Comparison of ENCODE assay signal across 11 cellular contexts in the genomic region with DNA sequence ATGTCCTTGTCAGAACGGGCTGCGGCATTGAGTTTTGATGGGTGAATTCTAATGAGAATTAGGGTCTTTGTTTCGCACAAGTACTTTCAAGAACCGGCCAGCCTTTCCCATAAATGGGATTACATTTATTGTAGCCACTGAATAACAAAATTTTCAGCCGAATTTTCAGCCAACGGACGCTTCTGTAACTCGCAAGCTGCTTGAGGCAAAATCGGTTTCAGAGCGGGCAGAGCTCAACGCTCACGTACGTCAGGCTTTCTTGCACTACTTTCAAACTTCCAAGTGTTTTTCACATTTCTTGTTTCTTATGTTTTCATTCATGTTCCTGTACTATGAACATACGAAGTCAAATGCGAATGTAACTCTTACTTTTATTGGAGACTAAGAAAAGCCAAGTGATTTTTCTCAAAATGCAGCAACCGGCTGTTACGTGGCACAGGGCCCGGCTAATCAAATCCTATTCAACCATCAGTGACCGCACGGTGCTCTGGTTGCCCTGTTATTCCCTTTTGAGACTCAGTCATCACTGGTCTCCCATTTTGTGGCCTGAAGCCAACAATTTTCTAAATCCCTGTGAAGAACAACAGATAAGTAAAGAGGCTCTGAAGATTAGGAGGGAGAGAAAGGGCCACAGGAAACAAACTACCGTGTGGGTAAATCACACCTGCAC.
DNase-seq lines count a peak whose midpoint lies in the region; ATAC-seq and TF ChIP-seq lines count a peak whose summit lies in the region.
"Had no signal": no experiment of that assay in that cellular context is flagged by ENCODE, and none has a peak within 500 bp of the region (broad histone marks: within the 10 kb centered on the region; RNA-seq: fewer than 3 reads in every experiment).

No MANE protein-coding gene starts in this region.

- TF ChIP-seq CTCF in SK-N-SH (IDR thresholded peaks at IDR 0.05) (no peak), hepatocyte (IDR thresholded peaks at IDR 0.05; ENCODE audit: poor library complexity) (no peak), smooth muscle cell (IDR thresholded peaks at IDR 0.05; ENCODE audit: borderline replicate concordance, insufficient read depth, poor library complexity, severe bottlenecking) (no peak)

- H3K4me1 ChIP-seq in SK-N-SH (ENCODE audit: control insufficient read depth in 1 of 2, insufficient read depth in 2 of 2, low read depth in 1 of 2, low read length in 1 of 2) (peaks cover 0 to 7% of the 10 kb centered on the region in 2 experiments; a peak in 1 of 4 replicates), hepatocyte (ENCODE audit: insufficient read depth) (no peaks in the 10 kb centered on the region), smooth muscle cell (ENCODE audit: low read depth) (peaks cover 16% of the 10 kb centered on the region)
- H3K4me1 ChIP-seq: A549 had no signal

- POLR2A ChIA-PET in SK-N-SH (lab: Yijun Ruan, JAX): no interaction called here

- WGBS in SK-N-SH (ENCODE audit: low lambda C conversion rate): 80% methylated on average over 21 of the region's 21 CpGs
- 65% methylated on average over 21 of the region's 21 CpGs for whole genome bisulfite sequencing in hepatocyte (ENCODE audit: low lambda C conversion rate, missing lambda C conversion rate)
- 66% methylated on average over 21 of the region's 21 CpGs for WGBS in smooth muscle cell (ENCODE audit: low lambda C conversion rate)

- H3K9ac ChIP-seq in SK-N-SH (no peak overlapping the region), smooth muscle cell (ENCODE audit: low read depth) (peak overlapping the region; percentile 18)

- H3K36me3 ChIP-seq in SK-N-SH (replicated peaks in 1 of 2; ENCODE audit: control insufficient read depth in 1 of 2, insufficient read depth in 2 of 2, low read length in 1 of 2) (no peaks in the 10 kb centered on the region), hepatocyte (replicated peaks; ENCODE audit: insufficient read depth, low read depth) (no peaks in the 10 kb centered on the region), smooth muscle cell (ENCODE audit: low read depth) (no peaks in the 10 kb centered on the region)

- H3K4me3 ChIP-seq in SK-N-SH (ENCODE audit: low read depth in 2 of 2, low read length in 1 of 2) (peak overlapping the region in 1 of 2 experiments; percentile 31; a peak in 2 of 4 replicates), hepatocyte (no peak overlapping the region), smooth muscle cell (peak overlapping the region; percentile 42)
- H3K4me3 ChIP-seq: A549 had no signal

- H3K36me3 Mint-ChIP-seq in activated naive CD8-positive, alpha-beta T cell: no peaks in the 10 kb centered on the region

- H3K4me3 Mint-ChIP-seq in activated naive CD8-positive, alpha-beta T cell: peak overlapping the region; percentile 69

- peaks cover 8% of the 10 kb centered on the region for H3K4me1 Mint-ChIP-seq in activated naive CD8-positive, alpha-beta T cell (ENCODE audit: low read depth)

- H3K9me3 ChIP-seq in SK-N-SH: no peaks in the 10 kb centered on the region
- H3K9me3 ChIP-seq in hepatocyte (ENCODE audit: low read depth): no peaks in the 10 kb centered on the region
- H3K9me3 ChIP-seq in smooth muscle cell (replicated peaks; ENCODE audit: low read depth): no peaks in the 10 kb centered on the region
- H3K9me3 ChIP-seq: A549 had no signal

- H4K20me1 ChIP-seq in SK-N-SH (ENCODE audit: insufficient read depth): no peaks in the 10 kb centered on the region
- H4K20me1 ChIP-seq in hepatocyte (ENCODE audit: insufficient read depth, poor library complexity, severe bottlenecking): no peaks in the 10 kb centered on the region
- H4K20me1 ChIP-seq in smooth muscle cell (ENCODE audit: low read depth): no peaks in the 10 kb centered on the region

- no peak for TF ChIP-seq EP300 in SK-N-SH (IDR thresholded peaks at IDR 0.05; ENCODE audit: borderline replicate concordance in 1 of 2, low read depth in 1 of 2, low read length in 1 of 2)

- no peak overlapping the region for H3K27ac ChIP-seq in SK-N-SH (ENCODE audit: low read depth in 2 of 2, low read length in 1 of 2)
- peak overlapping the region; percentile 73 for H3K27ac ChIP-seq in hepatocyte
- H3K27ac ChIP-seq in smooth muscle cell (ENCODE audit: low read depth): no peak overlapping the region
- H3K27ac ChIP-seq: A549 had no signal

- H3K27me3 ChIP-seq in SK-N-SH (ENCODE audit: insufficient read depth): no peaks in the 10 kb centered on the region
- H3K27me3 ChIP-seq in hepatocyte: peaks cover 3% of the 10 kb centered on the region
- peaks cover 11% of the 10 kb centered on the region for H3K27me3 ChIP-seq in smooth muscle cell (ENCODE audit: low read depth)

- ATAC-seq in SK-N-SH treated with all-trans-retinoic acid at 6 μM for 48 hours (no peak), GM19467 (IDR thresholded peaks at IDR 0.05; ENCODE audit: unreplicated experiment) (no peak)
- ATAC-seq: A549 had no signal

- H3F3A ChIP-seq in SK-N-SH (replicated peaks; ENCODE audit: insufficient read depth) (no peaks in the 10 kb centered on the region), smooth muscle cell (ENCODE audit: low read depth) (no peaks in the 10 kb centered on the region)

- H3K9me3 Mint-ChIP-seq in activated naive CD8-positive, alpha-beta T cell (ENCODE audit: low read depth): no peaks in the 10 kb centered on the region

- no peak for TF ChIP-seq RAD21 in SK-N-SH (IDR thresholded peaks at IDR 0.05; ENCODE audit: low read length)

- peak overlapping the region; percentile 74; the same call in 1 of the 2 replicates for H2AFZ ChIP-seq in SK-N-SH (ENCODE audit: low read depth)
- H2AFZ ChIP-seq in hepatocyte: peak overlapping the region; percentile 37
- peak overlapping the region; percentile 81 for H2AFZ ChIP-seq in smooth muscle cell (ENCODE audit: low read depth)

- H3K79me2 ChIP-seq in SK-N-SH (ENCODE audit: insufficient read depth) (no peaks in the 10 kb centered on the region), hepatocyte (no peaks in the 10 kb centered on the region), smooth muscle cell (ENCODE audit: low read depth) (no peaks in the 10 kb centered on the region)

- CTCF ChIA-PET in SK-N-SH (lab: Yijun Ruan, JAX): interaction anchor here (0.7 to 3.3 kb wide), 2 partner anchors 11 to 24 kb away, joined by 3 to 18 read pairs; no protein-coding TSS in a partner anchor

- H3K4me2 ChIP-seq in SK-N-SH (no peak overlapping the region), hepatocyte (peak overlapping the region; percentile 71), smooth muscle cell (peak overlapping the region; percentile 80)
- H3K4me2 ChIP-seq: A549 had no signal

- H3K27me3 Mint-ChIP-seq in activated naive CD8-positive, alpha-beta T cell: peaks cover 30% of the 10 kb centered on the region

- no peak overlapping the region for H3K27ac Mint-ChIP-seq in activated naive CD8-positive, alpha-beta T cell

- no peaks in the 10 kb centered on the region for H3K9me2 ChIP-seq in SK-N-SH
- H3K9me2 ChIP-seq in hepatocyte (replicated peaks; ENCODE audit: insufficient read depth): no peaks in the 10 kb centered on the region

- DNase-seq in SK-N-SH (no peak), hepatocyte (ENCODE audit: low spot score) (no peak), smooth muscle cell (lab: John Stamatoyannopoulos, UW; ENCODE audit: unreplicated experiment) (no peak), NCI-H1092 treated with DMSO at 0.1 percent for 48 hours (lab: John Stamatoyannopoulos, UW) (no peak), NCI-H748 treated with DMSO at 0.1 percent for 48 hours (lab: John Stamatoyannopoulos, UW) (no peak)
- DNase-seq: NCI-H187 treated with DMSO at 0.1 percent for 48 hours, T-helper 9 cell had no signal

TF ChIP-seq in SK-N-SH, 30 proteins besides CTCF, POLR2A, EP300 and RAD21:
- TF ChIP-seq CHD2 (IDR thresholded peaks at IDR 0.05; ENCODE audit: low read length, partially characterized antibody) (no peak), FOXJ3 (CRISPR knock-in tag; IDR thresholded peaks at IDR 0.05) (no peak), RFX5 (IDR thresholded peaks at IDR 0.05; ENCODE audit: low read length) (no peak), FOXM1 (IDR thresholded peaks at IDR 0.05; ENCODE audit: low read depth) (no peak)

TF ChIP-seq in SK-N-SH treated with all-trans-retinoic acid at 6 μM for 48 hours, 23 proteins besides CTCF, POLR2A, EP300 and RAD21 (continues in another document):
- TF ChIP-seq TOX (CRISPR knock-in tag; IDR thresholded peaks at IDR 0.05; ENCODE audit: borderline replicate concordance) (no peak), ZNF70 (CRISPR knock-in tag; IDR thresholded peaks at IDR 0.05) (no peak), ZFP30 (CRISPR knock-in tag; IDR thresholded peaks at IDR 0.05) (no peak), ISL1 (CRISPR knock-in tag; IDR thresholded peaks at IDR 0.05) (no peak), ARNTL (CRISPR knock-in tag; IDR thresholded peaks at IDR 0.05; ENCODE audit: borderline replicate concordance, low read depth) (no peak), BACH2 (CRISPR knock-in tag; IDR thresholded peaks at IDR 0.05; ENCODE audit: borderline replicate concordance) (no peak), ZNF565 (CRISPR knock-in tag; conservative IDR thresholded peaks at IDR 0.05; ENCODE audit: low read depth) (no peak), ZFP3 (CRISPR knock-in tag; IDR thresholded peaks at IDR 0.05) (no peak)
- TF ChIP-seq, protein P1, sequence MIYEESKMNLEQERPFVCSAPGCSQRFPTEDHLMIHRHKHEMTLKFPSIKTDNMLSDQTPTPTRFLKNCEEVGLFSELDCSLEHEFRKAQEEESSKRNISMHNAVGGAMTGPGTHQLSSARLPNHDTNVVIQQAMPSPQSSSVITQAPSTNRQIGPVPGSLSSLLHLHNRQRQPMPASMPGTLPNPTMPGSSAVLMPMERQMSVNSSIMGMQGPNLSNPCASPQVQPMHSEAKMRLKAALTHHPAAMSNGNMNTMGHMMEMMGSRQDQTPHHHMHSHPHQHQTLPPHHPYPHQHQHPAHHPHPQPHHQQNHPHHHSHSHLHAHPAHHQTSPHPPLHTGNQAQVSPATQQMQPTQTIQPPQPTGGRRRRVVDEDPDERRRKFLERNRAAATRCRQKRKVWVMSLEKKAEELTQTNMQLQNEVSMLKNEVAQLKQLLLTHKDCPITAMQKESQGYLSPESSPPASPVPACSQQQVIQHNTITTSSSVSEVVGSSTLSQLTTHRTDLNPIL (CRISPR knock-in tag; IDR thresholded peaks at IDR 0.05; ENCODE audit: low read depth): no peak
